ENCODE assay signal across 1 cellular context in the genomic region with DNA sequence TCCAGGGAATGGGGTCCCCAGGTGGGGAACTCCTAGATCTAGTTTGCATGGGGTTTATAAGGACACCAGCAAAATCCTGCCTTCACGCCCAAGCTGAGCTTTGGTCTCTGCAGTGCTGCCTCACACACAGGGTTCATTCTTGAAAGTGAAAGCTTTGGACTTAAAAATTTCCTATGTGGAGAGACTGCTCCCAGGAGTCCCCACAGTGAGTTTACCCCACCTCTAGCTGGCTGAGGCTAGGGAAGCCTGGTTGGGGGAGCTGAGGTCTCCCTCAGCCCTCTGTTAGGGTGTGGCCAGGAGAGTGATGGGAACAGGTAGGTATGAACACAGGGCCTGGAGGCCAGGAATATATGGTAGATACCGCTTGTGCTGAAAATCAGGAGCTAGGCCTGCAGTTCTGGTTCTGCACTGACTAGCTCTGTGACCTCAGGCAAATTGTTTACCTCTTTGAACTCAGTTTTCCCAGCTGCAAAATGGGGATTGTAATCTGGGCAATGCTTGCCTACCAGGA.
A peak's percentile ranks its signal among the peaks of the same experiment; 100 is the strongest.
TF ChIP-seq lines count a peak whose summit lies in the region.

No MANE protein-coding gene starts in this region.

TF ChIP-seq in HepG2, 621 proteins besides CTCF, POLR2A, EP300 and RAD21 (continued from another document and continues in another):
- TF ChIP-seq HMGXB3 (CRISPR knock-in tag; IDR thresholded peaks at IDR 0.05; ENCODE audit: borderline replicate concordance) (0 out of 2 replicates have a peak, but pooled peaks have one; percentile 44), ZNF3 (CRISPR knock-in tag; IDR thresholded peaks at IDR 0.05) (peak; percentile 67; the same call in 1 of the 2 replicates), POLR2G (IDR thresholded peaks at IDR 0.05; ENCODE audit: low read depth, low read length) (0 out of 2 replicates have a peak, but pooled peaks have one; percentile 29), SRSF9 (IDR thresholded peaks at IDR 0.05; ENCODE audit: borderline replicate concordance, insufficient read depth, low read depth, low read length, poor library complexity, severe bottlenecking) (no peak), ZNF230 (CRISPR knock-in tag; IDR thresholded peaks at IDR 0.05) (no peak), U2AF1 (optimal IDR thresholded peaks at IDR 0.05; ENCODE audit: low read depth, low read length) (no peak), ZNF740 (CRISPR knock-in tag; IDR thresholded peaks at IDR 0.05) (0 out of 2 replicates have a peak, but pooled peaks have one; percentile 28), HMG20A (CRISPR knock-in tag; IDR thresholded peaks at IDR 0.05; ENCODE audit: borderline replicate concordance) (peak; percentile 48; the same call in 1 of the 2 replicates), ZBTB7B (CRISPR knock-in tag; IDR thresholded peaks at IDR 0.05) (0 out of 2 replicates have a peak, but pooled peaks have one; percentile 45), SRSF1 (optimal IDR thresholded peaks at IDR 0.05; ENCODE audit: low read depth, low read length) (no peak), POGZ (CRISPR knock-in tag; IDR thresholded peaks at IDR 0.05) (peak; percentile 49; the same call in 1 of the 2 replicates), ZNF629 (CRISPR knock-in tag; conservative IDR thresholded peaks at IDR 0.05) (peak; percentile 99), DPF2 (CRISPR knock-in tag; IDR thresholded peaks at IDR 0.05; ENCODE audit: borderline replicate concordance, low read depth) (no peak), ATF7-NPFF (CRISPR knock-in tag; IDR thresholded peaks at IDR 0.05; ENCODE audit: low read depth) (no peak), YEATS4 (CRISPR knock-in tag; IDR thresholded peaks at IDR 0.05; ENCODE audit: borderline replicate concordance) (no peak), ZNF263 (CRISPR knock-in tag; IDR thresholded peaks at IDR 0.05) (peak; percentile 58; the same call in 1 of the 2 replicates), ZBTB21 (CRISPR knock-in tag; IDR thresholded peaks at IDR 0.05) (no peak), POLR2AphosphoS5 (IDR thresholded peaks at IDR 0.05; ENCODE audit: low read depth, low read length) (no peak), KDM1A (CRISPR knock-in tag; IDR thresholded peaks at IDR 0.05) (peak; percentile 92), LCORL (IDR thresholded peaks at IDR 0.05) (no peak), LCORL (CRISPR knock-in tag; IDR thresholded peaks at IDR 0.05) (peak; percentile 34; the same call in 1 of the 2 replicates), ZMYM3 (CRISPR knock-in tag; IDR thresholded peaks at IDR 0.05) (peak; percentile 94), NFE2L1 (CRISPR knock-in tag; IDR thresholded peaks at IDR 0.05; ENCODE audit: borderline replicate concordance) (no peak), SMC3 (IDR thresholded peaks at IDR 0.05; ENCODE audit: low read length) (0 out of 2 replicates have a peak, but pooled peaks have one; percentile 23), MZF1 (CRISPR knock-in tag; IDR thresholded peaks at IDR 0.05; ENCODE audit: borderline replicate concordance) (no peak), ZNF672 (CRISPR knock-in tag; IDR thresholded peaks at IDR 0.05) (no peak), ZNF318 (CRISPR knock-in tag; IDR thresholded peaks at IDR 0.05) (no peak), ZSCAN31 (CRISPR knock-in tag; IDR thresholded peaks at IDR 0.05; ENCODE audit: low read depth) (no peak), TEAD3 (CRISPR knock-in tag; optimal IDR thresholded peaks at IDR 0.05; ENCODE audit: borderline replicate concordance) (peak; percentile 29), ZNF598 (CRISPR knock-in tag; IDR thresholded peaks at IDR 0.05; ENCODE audit: borderline replicate concordance) (0 out of 2 replicates have a peak, but pooled peaks have one; percentile 42), PTBP1 (IDR thresholded peaks at IDR 0.05; ENCODE audit: low read depth, low read length, poor library complexity, severe bottlenecking) (no peak), RBFOX2 (IDR thresholded peaks at IDR 0.05; ENCODE audit: low read depth, low read length) (no peak)
- TF ChIP-seq, protein P1, sequence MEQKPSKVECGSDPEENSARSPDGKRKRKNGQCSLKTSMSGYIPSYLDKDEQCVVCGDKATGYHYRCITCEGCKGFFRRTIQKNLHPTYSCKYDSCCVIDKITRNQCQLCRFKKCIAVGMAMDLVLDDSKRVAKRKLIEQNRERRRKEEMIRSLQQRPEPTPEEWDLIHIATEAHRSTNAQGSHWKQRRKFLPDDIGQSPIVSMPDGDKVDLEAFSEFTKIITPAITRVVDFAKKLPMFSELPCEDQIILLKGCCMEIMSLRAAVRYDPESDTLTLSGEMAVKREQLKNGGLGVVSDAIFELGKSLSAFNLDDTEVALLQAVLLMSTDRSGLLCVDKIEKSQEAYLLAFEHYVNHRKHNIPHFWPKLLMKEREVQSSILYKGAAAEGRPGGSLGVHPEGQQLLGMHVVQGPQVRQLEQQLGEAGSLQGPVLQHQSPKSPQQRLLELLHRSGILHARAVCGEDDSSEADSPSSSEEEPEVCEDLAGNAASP (CRISPR knock-in tag; IDR thresholded peaks at IDR 0.05; ENCODE audit: borderline replicate concordance) = peak; percentile 59; the same call in 1 of the 2 replicates
- TF ChIP-seq, protein P2, sequence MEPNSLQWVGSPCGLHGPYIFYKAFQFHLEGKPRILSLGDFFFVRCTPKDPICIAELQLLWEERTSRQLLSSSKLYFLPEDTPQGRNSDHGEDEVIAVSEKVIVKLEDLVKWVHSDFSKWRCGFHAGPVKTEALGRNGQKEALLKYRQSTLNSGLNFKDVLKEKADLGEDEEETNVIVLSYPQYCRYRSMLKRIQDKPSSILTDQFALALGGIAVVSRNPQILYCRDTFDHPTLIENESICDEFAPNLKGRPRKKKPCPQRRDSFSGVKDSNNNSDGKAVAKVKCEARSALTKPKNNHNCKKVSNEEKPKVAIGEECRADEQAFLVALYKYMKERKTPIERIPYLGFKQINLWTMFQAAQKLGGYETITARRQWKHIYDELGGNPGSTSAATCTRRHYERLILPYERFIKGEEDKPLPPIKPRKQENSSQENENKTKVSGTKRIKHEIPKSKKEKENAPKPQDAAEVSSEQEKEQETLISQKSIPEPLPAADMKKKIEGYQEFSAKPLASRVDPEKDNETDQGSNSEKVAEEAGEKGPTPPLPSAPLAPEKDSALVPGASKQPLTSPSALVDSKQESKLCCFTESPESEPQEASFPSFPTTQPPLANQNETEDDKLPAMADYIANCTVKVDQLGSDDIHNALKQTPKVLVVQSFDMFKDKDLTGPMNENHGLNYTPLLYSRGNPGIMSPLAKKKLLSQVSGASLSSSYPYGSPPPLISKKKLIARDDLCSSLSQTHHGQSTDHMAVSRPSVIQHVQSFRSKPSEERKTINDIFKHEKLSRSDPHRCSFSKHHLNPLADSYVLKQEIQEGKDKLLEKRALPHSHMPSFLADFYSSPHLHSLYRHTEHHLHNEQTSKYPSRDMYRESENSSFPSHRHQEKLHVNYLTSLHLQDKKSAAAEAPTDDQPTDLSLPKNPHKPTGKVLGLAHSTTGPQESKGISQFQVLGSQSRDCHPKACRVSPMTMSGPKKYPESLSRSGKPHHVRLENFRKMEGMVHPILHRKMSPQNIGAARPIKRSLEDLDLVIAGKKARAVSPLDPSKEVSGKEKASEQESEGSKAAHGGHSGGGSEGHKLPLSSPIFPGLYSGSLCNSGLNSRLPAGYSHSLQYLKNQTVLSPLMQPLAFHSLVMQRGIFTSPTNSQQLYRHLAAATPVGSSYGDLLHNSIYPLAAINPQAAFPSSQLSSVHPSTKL (CRISPR knock-in tag; IDR thresholded peaks at IDR 0.05) = peak; percentile 35; the same call in 1 of the 2 replicates
- TF ChIP-seq, protein P3, sequence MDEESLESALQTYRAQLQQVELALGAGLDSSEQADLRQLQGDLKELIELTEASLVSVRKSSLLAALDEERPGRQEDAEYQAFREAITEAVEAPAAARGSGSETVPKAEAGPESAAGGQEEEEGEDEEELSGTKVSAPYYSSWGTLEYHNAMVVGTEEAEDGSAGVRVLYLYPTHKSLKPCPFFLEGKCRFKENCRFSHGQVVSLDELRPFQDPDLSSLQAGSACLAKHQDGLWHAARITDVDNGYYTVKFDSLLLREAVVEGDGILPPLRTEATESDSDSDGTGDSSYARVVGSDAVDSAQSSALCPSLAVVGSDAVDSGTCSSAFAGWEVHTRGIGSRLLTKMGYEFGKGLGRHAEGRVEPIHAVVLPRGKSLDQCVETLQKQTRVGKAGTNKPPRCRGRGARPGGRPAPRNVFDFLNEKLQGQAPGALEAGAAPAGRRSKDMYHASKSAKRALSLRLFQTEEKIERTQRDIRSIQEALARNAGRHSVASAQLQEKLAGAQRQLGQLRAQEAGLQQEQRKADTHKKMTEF (CRISPR knock-in tag; IDR thresholded peaks at IDR 0.05) = no peak
- TF ChIP-seq, protein P4, sequence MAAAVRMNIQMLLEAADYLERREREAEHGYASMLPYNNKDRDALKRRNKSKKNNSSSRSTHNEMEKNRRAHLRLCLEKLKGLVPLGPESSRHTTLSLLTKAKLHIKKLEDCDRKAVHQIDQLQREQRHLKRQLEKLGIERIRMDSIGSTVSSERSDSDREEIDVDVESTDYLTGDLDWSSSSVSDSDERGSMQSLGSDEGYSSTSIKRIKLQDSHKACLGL (CRISPR knock-in tag; IDR thresholded peaks at IDR 0.05) = no peak
